ENCODE assay signal across 23 cellular contexts in the genomic region with DNA sequence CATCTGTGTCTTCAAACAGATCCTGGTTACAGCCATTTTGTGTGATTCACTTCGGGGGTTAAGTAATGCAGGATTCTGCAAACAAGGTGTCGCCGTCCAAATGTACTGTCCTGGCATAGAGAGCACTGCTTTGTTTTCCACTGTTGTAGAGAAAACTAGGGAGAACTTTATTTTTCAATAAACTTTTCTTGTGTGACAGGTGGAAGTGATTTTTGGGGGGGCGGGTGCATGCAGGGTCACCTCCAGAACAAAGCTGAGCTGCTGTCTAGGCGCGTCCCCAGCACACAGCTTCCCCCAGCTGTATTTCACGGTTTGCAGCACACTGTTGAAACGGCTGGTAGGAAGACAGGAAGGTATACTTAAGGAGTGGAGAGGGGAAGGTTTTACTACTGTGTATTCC.
DNase-seq lines count a peak whose midpoint lies in the region; ATAC-seq and TF ChIP-seq lines count a peak whose summit lies in the region.
"Had no signal": no experiment of that assay in that cellular context is flagged by ENCODE, and none has a peak within 500 bp of the region (broad histone marks: within the 10 kb centered on the region; RNA-seq: fewer than 3 reads in every experiment).

No MANE protein-coding gene starts in this region.

- peaks cover 5% of the 10 kb centered on the region for H3K36me3 Mint-ChIP-seq in endodermal cell (ENCODE audit: low read depth)
- peaks cover 2% of the 10 kb centered on the region for H3K36me3 Mint-ChIP-seq in nephron progenitor cell (ENCODE audit: low read depth)
- H3K36me3 Mint-ChIP-seq: IgD-negative memory B cell had no signal

- TF ChIP-seq CTCF in right atrium auricular region (IDR thresholded peaks at IDR 0.05) (no peak), endodermal cell (conservative IDR thresholded peaks at IDR 0.05) (no peak), nephron progenitor cell (IDR thresholded peaks at IDR 0.05) (no peak)

- H3K36me3 ChIP-seq in right atrium auricular region = peaks cover 14% of the 10 kb centered on the region
- H3K36me3 ChIP-seq in endodermal cell (ENCODE audit: control insufficient read depth, insufficient read depth, low read length) = peaks cover 6% of the 10 kb centered on the region
- H3K36me3 ChIP-seq: HAP-1 had no signal

- no peaks in the 10 kb centered on the region for H3K9me3 ChIP-seq in right atrium auricular region
- H3K9me3 ChIP-seq in endodermal cell (ENCODE audit: control insufficient read depth, low read length) = no peaks in the 10 kb centered on the region
- H3K9me3 ChIP-seq: Caco-2, HAP-1 had no signal

- ATAC-seq in Right ventricle myocardium superior (ENCODE audit: poor library complexity) = no peak
- ATAC-seq in HG02840 (IDR thresholded peaks at IDR 0.05; ENCODE audit: low FRiP score, unreplicated experiment) = no peak
- ATAC-seq in HG03097 (IDR thresholded peaks at IDR 0.05; ENCODE audit: low FRiP score, unreplicated experiment) = no peak

- H3K4me1 Mint-ChIP-seq in endodermal cell = peaks cover 3% of the 10 kb centered on the region
- peaks cover 37% of the 10 kb centered on the region for H3K4me1 Mint-ChIP-seq in nephron progenitor cell
- H3K4me1 Mint-ChIP-seq: IgD-negative memory B cell had no signal

- peak overlapping the region; percentile 2 to 4 for H3K27ac ChIP-seq in right atrium auricular region
- H3K27ac ChIP-seq in endodermal cell (ENCODE audit: low read depth, low read length) = no peak overlapping the region
- H3K27ac ChIP-seq: PC-9, SK-N-MC had no signal

- no peak overlapping the region for H3K4me3 Mint-ChIP-seq in endodermal cell
- no peak overlapping the region for H3K4me3 Mint-ChIP-seq in nephron progenitor cell
- H3K4me3 Mint-ChIP-seq: IgD-negative memory B cell had no signal

- no peak overlapping the region for H3K4me3 ChIP-seq in right atrium auricular region
- no peak overlapping the region for H3K4me3 ChIP-seq in endodermal cell (ENCODE audit: low read length)
- H3K4me3 ChIP-seq: HAP-1, PC-9, SK-N-MC had no signal

- H3K4me1 ChIP-seq in right atrium auricular region (peaks cover 0 to 18% of the 10 kb centered on the region in 2 donors), endodermal cell (ENCODE audit: control insufficient read depth, insufficient read depth, low read length) (peaks cover 7% of the 10 kb centered on the region)
- H3K4me1 ChIP-seq: HAP-1 had no signal

- no peak overlapping the region for H3K9ac ChIP-seq in endodermal cell (ENCODE audit: extremely low read depth, low read length, poor library complexity, severe bottlenecking)

- intact Hi-C loops in Right ventricle myocardium superior (cut with DNase I) = no loop called here

- no peak overlapping the region for H3K27ac Mint-ChIP-seq in endodermal cell
- peak overlapping the region; percentile 12 for H3K27ac Mint-ChIP-seq in nephron progenitor cell

- H3K9me3 Mint-ChIP-seq in endodermal cell (no peaks in the 10 kb centered on the region), nephron progenitor cell (no peaks in the 10 kb centered on the region)
- H3K9me3 Mint-ChIP-seq: IgD-negative memory B cell had no signal

- WGBS in endodermal cell (ENCODE audit: insufficient coverage in 1 of 2, insufficient read length in 1 of 2), 2 experiments = 94 to 100% methylated on average over 1 to 7 of the region's 8 CpGs

- H3K27me3 ChIP-seq in right atrium auricular region (no peaks in the 10 kb centered on the region), endodermal cell (ENCODE audit: control insufficient read depth, insufficient read depth, low read length, poor library complexity, severe bottlenecking) (no peaks in the 10 kb centered on the region)

- H3K27me3 Mint-ChIP-seq in endodermal cell (ENCODE audit: insufficient read depth) (no peaks in the 10 kb centered on the region), nephron progenitor cell (ENCODE audit: low read depth, poor library complexity) (peaks cover 4% of the 10 kb centered on the region)
- H3K27me3 Mint-ChIP-seq: CD4-positive, alpha-beta memory T cell; IgD-negative memory B cell had no signal

- DNase-seq in right atrium auricular region (ENCODE audit: low spot score) = no peak
- no peak for DNase-seq in Right ventricle myocardium superior
- peak; percentile 35 for DNase-seq in endodermal cell
- no peak for DNase-seq in nephron progenitor cell
- DNase-seq in activated CD4-positive, alpha-beta T cell treated with anti-CD3 and anti-CD28 coated beads for 4 hours = no peak
- DNase-seq: CD4-positive, alpha-beta memory T cell; DMS 273 treated with DMSO at 0.1 percent for 48 hours; DMS79 treated with DMSO at 0.1 percent for 48 hours; NCI-H1105; NCI-H146; NCI-H2029; NCI-H226; NCI-H510A treated with DMSO at 0.1 percent for 48 hours; NCI-H748 treated with DMSO at 0.1 percent for 48 hours; PC-9; RPMI8226; SHP77 treated with DMSO at 0.1 percent for 48 hours had no signal
